Comparison of ENCODE assay signal across 8 cellular contexts in genomic region chr12:104877107-104877705, GRCh38.
DNase-seq lines count a peak whose midpoint lies in the region; ATAC-seq and TF ChIP-seq lines count a peak whose summit lies in the region.

No MANE protein-coding gene starts in this region.

- no peaks in the 10 kb centered on the region for H3K79me2 ChIP-seq in GM23248 (ENCODE audit: insufficient read depth)

- no peaks in the 10 kb centered on the region for H3K4me1 Mint-ChIP-seq in activated naive CD8-positive, alpha-beta T cell treated with anti-CD3 and anti-CD28 coated beads, Interleukin-2, amount 50 U/mL, for 24 hours

- no peaks in the 10 kb centered on the region for H3K9me2 ChIP-seq in GM23248 (ENCODE audit: insufficient read depth)

- H3K4me3 ChIP-seq in BE2C (ENCODE audit: low read depth, low read length) (no peak overlapping the region), GM23248 (no peak overlapping the region), left ventricle myocardium inferior (no peak overlapping the region)

- no peak overlapping the region for H3K4me3 Mint-ChIP-seq in activated naive CD8-positive, alpha-beta T cell treated with anti-CD3 and anti-CD28 coated beads, Interleukin-2, amount 50 U/mL, for 24 hours

- no peak for ATAC-seq in activated naive CD8-positive, alpha-beta T cell treated with anti-CD3 and anti-CD28 coated beads, Interleukin-2, amount 50 U/mL, for 24 hours
- ATAC-seq in GM19324 (IDR thresholded peaks at IDR 0.05; ENCODE audit: low FRiP score, unreplicated experiment) (no peak), HG03196 (IDR thresholded peaks at IDR 0.05; ENCODE audit: unreplicated experiment) (no peak)

- H3K9me3 Mint-ChIP-seq in activated naive CD8-positive, alpha-beta T cell treated with anti-CD3 and anti-CD28 coated beads, Interleukin-2, amount 50 U/mL, for 24 hours = no peaks in the 10 kb centered on the region

- no peak overlapping the region for H3K9ac ChIP-seq in GM23248

- DNase-seq in BE2C = peak; percentile 47
- peak; percentile 73 for DNase-seq in GM23248
- peak; percentile 44 for DNase-seq in NOMO-1 treated with DMSO at 0.1 percent for 48 hours (lab: John Stamatoyannopoulos, UW; ENCODE audit: unreplicated experiment)
- DNase-seq in activated naive CD8-positive, alpha-beta T cell treated with anti-CD3 and anti-CD28 coated beads, Interleukin-2, amount 50 U/mL, for 24 hours = peak; percentile 26
- DNase-seq in left ventricle myocardium inferior = no peak
- peak; percentile 28 for DNase-seq in stimulated activated CD4-positive, alpha-beta T cell treated with anti-CD3 and anti-CD28 coated beads, Interleukin-15, amount 100 ng/mL, for 24 hours

- H3K27ac Mint-ChIP-seq in activated naive CD8-positive, alpha-beta T cell treated with anti-CD3 and anti-CD28 coated beads, Interleukin-2, amount 50 U/mL, for 24 hours = no peak overlapping the region

- intact Hi-C loops in left ventricle myocardium inferior (cut with micrococcal nuclease) = loop anchor here (5.0 kb wide), 1 partner anchor 495 kb away; no protein-coding TSS in a partner anchor

- H3K4me1 ChIP-seq in BE2C (no peaks in the 10 kb centered on the region), GM23248 (ENCODE audit: insufficient read depth) (no peaks in the 10 kb centered on the region), left ventricle myocardium inferior (no peaks in the 10 kb centered on the region)

- H3K36me3 ChIP-seq in BE2C (no peaks in the 10 kb centered on the region), GM23248 (ENCODE audit: low read depth) (no peaks in the 10 kb centered on the region), left ventricle myocardium inferior (no peaks in the 10 kb centered on the region)

- 51 to 52% methylated on average over 3 of the region's 3 CpGs for WGBS in GM23248 (ENCODE audit: low coverage in 1 of 2, low lambda C conversion rate in 2 of 2, missing lambda C conversion rate in 2 of 2), 2 experiments

- peaks cover 9% of the 10 kb centered on the region for H3K27me3 Mint-ChIP-seq in activated naive CD8-positive, alpha-beta T cell treated with anti-CD3 and anti-CD28 coated beads, Interleukin-2, amount 50 U/mL, for 24 hours

- H3K4me2 ChIP-seq in GM23248 (ENCODE audit: unreplicated experiment) = no peak overlapping the region

- H3K27ac ChIP-seq in GM23248 (no peak overlapping the region), left ventricle myocardium inferior (replicated peaks) (no peak overlapping the region)

- H3K9me3 ChIP-seq in BE2C (no peaks in the 10 kb centered on the region), GM23248 (ENCODE audit: low read depth) (no peaks in the 10 kb centered on the region), left ventricle myocardium inferior (replicated peaks) (no peaks in the 10 kb centered on the region)

- no peaks in the 10 kb centered on the region for H4K20me1 ChIP-seq in GM23248 (ENCODE audit: insufficient read depth)

- peak; percentile 83 for TF ChIP-seq CTCF in BE2C (IDR thresholded peaks at IDR 0.05; ENCODE audit: low read depth, low read length)
- peak; percentile 78 for TF ChIP-seq CTCF in left ventricle myocardium inferior (IDR thresholded peaks at IDR 0.05; ENCODE audit: borderline replicate concordance)

- H2AFZ ChIP-seq in GM23248 = no peak overlapping the region

- H3K36me3 Mint-ChIP-seq in activated naive CD8-positive, alpha-beta T cell treated with anti-CD3 and anti-CD28 coated beads, Interleukin-2, amount 50 U/mL, for 24 hours (ENCODE audit: low read depth) = no peaks in the 10 kb centered on the region

- no peaks in the 10 kb centered on the region for H3F3A ChIP-seq in GM23248 (ENCODE audit: insufficient read depth)

- in situ Hi-C loops in GM23248 (cut with MboI) = loop anchor here (10.0 kb wide), 1 partner anchor 492 kb away; no protein-coding TSS in a partner anchor

- no peaks in the 10 kb centered on the region for H3K27me3 ChIP-seq in BE2C
- no peaks in the 10 kb centered on the region for H3K27me3 ChIP-seq in GM23248 (replicated peaks; ENCODE audit: insufficient read depth)
- H3K27me3 ChIP-seq in left ventricle myocardium inferior (ENCODE audit: low read depth) = no peaks in the 10 kb centered on the region
